10 cellular contexts compared by ENCODE assay signal in genomic region chr1:6418668-6419396, GRCh38. TPM values are rescaled to one million over a fixed set of nuclear protein-coding genes. Genes with fewer than 3 reads are reported as not detected.
A peak's percentile ranks its signal among the peaks of the same experiment; 100 is the strongest.
DNase-seq lines count a peak whose midpoint lies in the region; ATAC-seq and TF ChIP-seq lines count a peak whose summit lies in the region.
"Had no signal": no experiment of that assay in that cellular context is flagged by ENCODE, and none has a peak within 500 bp of the region (broad histone marks: within the 10 kb centered on the region; RNA-seq: fewer than 3 reads in every experiment).

No MANE protein-coding gene starts in this region.

- no peak for TF ChIP-seq CTCF in mucosa of descending colon (IDR thresholded peaks at IDR 0.05)

- intact Hi-C loops in mucosa of descending colon (cut with DNase I, micrococcal nuclease) = no loop called here

- H3K9me3 ChIP-seq in HUES6 (ENCODE audit: control insufficient read depth, insufficient read depth, low read depth, low read length) (no peaks in the 10 kb centered on the region), mucosa of descending colon (no peaks in the 10 kb centered on the region)
- no peaks in the 10 kb centered on the region for H3K9me3 ChIP-seq in effector memory CD4-positive, alpha-beta T cell (ENCODE audit: control insufficient read depth, low read length)

- H3K4me1 ChIP-seq in ACC112 (ENCODE audit: control insufficient read depth, insufficient read depth, low read length, unreplicated experiment) = peaks cover 27% of the 10 kb centered on the region
- H3K4me1 ChIP-seq in HUES6 (ENCODE audit: control insufficient read depth, insufficient read depth, low read length) = peaks cover 30% of the 10 kb centered on the region
- H3K4me1 ChIP-seq in effector memory CD4-positive, alpha-beta T cell (ENCODE audit: control insufficient read depth, insufficient read depth, low read length, poor library complexity, severe bottlenecking) = peaks cover 30% of the 10 kb centered on the region
- H3K4me1 ChIP-seq in mucosa of descending colon (ENCODE audit: low read depth) = peaks cover 49% of the 10 kb centered on the region

- H3K4me3 ChIP-seq in ACC112 (ENCODE audit: low read depth, low read length) (peak overlapping the region; percentile 68; the same call in 1 of the 2 replicates), HUES6 (ENCODE audit: low read depth, low read length) (peak overlapping the region; percentile 54), mucosa of descending colon (peak overlapping the region; percentile 4)
- peak overlapping the region; percentile 43 for H3K4me3 ChIP-seq in effector memory CD4-positive, alpha-beta T cell (ENCODE audit: insufficient read depth, low read depth, low read length, poor library complexity, severe bottlenecking)

- peaks cover 67% of the 10 kb centered on the region for H3K27me3 ChIP-seq in ACC112 (ENCODE audit: insufficient read depth, low read length)
- H3K27me3 ChIP-seq in HUES6 (ENCODE audit: control insufficient read depth, insufficient read depth, low read length) = peaks cover 98% of the 10 kb centered on the region
- H3K27me3 ChIP-seq in effector memory CD4-positive, alpha-beta T cell (replicated peaks; ENCODE audit: control insufficient read depth, insufficient read depth, low read length, poor library complexity, severe bottlenecking) = peaks cover 61% of the 10 kb centered on the region

- no peak overlapping the region for H3K9ac ChIP-seq in HUES6 (ENCODE audit: low read length)

- H3K36me3 ChIP-seq in ACC112 (ENCODE audit: insufficient read depth, low read length) = no peaks in the 10 kb centered on the region
- no peaks in the 10 kb centered on the region for H3K36me3 ChIP-seq in HUES6 (ENCODE audit: control insufficient read depth, insufficient read depth, low read length)
- H3K36me3 ChIP-seq in effector memory CD4-positive, alpha-beta T cell (ENCODE audit: control insufficient read depth, insufficient read depth, low read length) = no peaks in the 10 kb centered on the region
- no peaks in the 10 kb centered on the region for H3K36me3 ChIP-seq in mucosa of descending colon (ENCODE audit: low read depth)

- no peaks in the 10 kb centered on the region for H3K79me2 ChIP-seq in ACC112 (ENCODE audit: control insufficient read depth, insufficient read depth, low read length, unreplicated experiment)

- H2AFZ ChIP-seq in ACC112 (ENCODE audit: low read length, unreplicated experiment) = no peak overlapping the region

- peak; percentile 39 for ATAC-seq in mucosa of descending colon
- no peak for ATAC-seq in HG02852 (IDR thresholded peaks at IDR 0.05; ENCODE audit: unreplicated experiment)

- DNase-seq in effector memory CD4-positive, alpha-beta T cell = no peak
- DNase-seq in mucosa of descending colon (peak; percentile 42 to 64 (median 63)), T-helper 9 cell (no peak), NCI-H524 (lab: John Stamatoyannopoulos, UW) (no peak)
- DNase-seq in activated effector memory CD4-positive, alpha-beta T cell treated with Interleukin-2 at 50 U/mL for 16 hours = no peak
- DNase-seq: activated gamma-delta T cell had no signal

- H3K27ac ChIP-seq in ACC112 (ENCODE audit: low read depth, low read length) = no peak overlapping the region
- no peak overlapping the region for H3K27ac ChIP-seq in HUES6 (ENCODE audit: low read depth, low read length)
- H3K27ac ChIP-seq in effector memory CD4-positive, alpha-beta T cell (ENCODE audit: insufficient read depth, low read length, poor library complexity, severe bottlenecking) = no peak overlapping the region

RNA-seq across cellular contexts. Expression of gene HES2, which starts 0.9 kb away (rescaled TPM):
- total RNA-seq in mucosa of descending colon = 10 to 100 TPM in 2 of 3 donors, 1 to 10 TPM in 1; 8.6 to 23.0 (median 22.4) TPM
- total RNA-seq: mononuclear cell had no signal

RNA-seq across cellular contexts. Expression of gene ESPN, which starts 5.7 kb away (rescaled TPM):
- 100 to 1,000 TPM in 2 of 3 donors, 10 to 100 TPM in 1; 65.7 to 137 (median 124) TPM for total RNA-seq in mucosa of descending colon

RNA-seq across cellular contexts. Expression of gene ACOT7, which starts 25.3 kb away (rescaled TPM):
- total RNA-seq in mucosa of descending colon = 10 to 100 TPM; 37.9 to 60.1 (median 42.7) TPM

RNA-seq across cellular contexts. Expression of gene TNFRSF25, which starts 47.1 kb away (rescaled TPM):
- total RNA-seq in mucosa of descending colon = 10 to 100 TPM; 18.3 to 45.1 (median 35.3) TPM

Comparison
In these comparisons a context has a peak if more than half of its experiments do, and no peak if none do; other contexts are left out.
1. H3K4me3 ChIP-seq: peak in every context shown above with its lines; median percentile 68 in ACC112; 54 in HUES6; 43 in effector memory CD4-positive, alpha-beta T cell; 4 in mucosa of descending colon.
2. DNase-seq: peak in mucosa of descending colon (3 of 3); none in effector memory CD4-positive, alpha-beta T cell (0 of 3), activated effector memory CD4-positive, alpha-beta T cell treated with Interleukin-2 at 50 U/mL for 16 hours (single experiment), T-helper 9 cell (single experiment) and NCI-H524 (0 of 2).